ENCODE assay signal across 8 cellular contexts in genomic region chr15:88450125-88450798, GRCh38. TPM values are rescaled to one million over a fixed set of nuclear protein-coding genes. Genes with fewer than 3 reads are reported as not detected.
DNase-seq lines count a peak whose midpoint lies in the region; ATAC-seq and TF ChIP-seq lines count a peak whose summit lies in the region.

No MANE protein-coding gene starts in this region.

- H3K4me3 ChIP-seq in OCI-LY1 (ENCODE audit: low read depth, low read length, poor library complexity, severe bottlenecking) (no peak overlapping the region), parathyroid adenoma (ENCODE audit: low read depth, low read length) (no peak overlapping the region), gastroesophageal sphincter (no peak overlapping the region)

- ATAC-seq in HG03432 (IDR thresholded peaks at IDR 0.05; ENCODE audit: unreplicated experiment) (peak; percentile 64), foreskin keratinocyte (peak; percentile 65), gastroesophageal sphincter (no peak)

- DNase-seq in SIG-M5 treated with dmso at 0.1 percent for 504 hours (lab: John Stamatoyannopoulos, UW; ENCODE audit: unreplicated experiment) (peak; percentile 45), SIG-M5 (lab: John Stamatoyannopoulos, UW) (no peak), foreskin keratinocyte (peak in 1 of 2 donors; percentile 33)
- DNase-seq in activated T-cell treated with anti-CD3 and anti-CD28 coated beads, Interleukin-2, amount 50 U/mL, for 48 hours: peak; percentile 87 to 91

- H2AFZ ChIP-seq in OCI-LY1 (ENCODE audit: low read length) (no peak overlapping the region), parathyroid adenoma (no peak overlapping the region)

- H3K9me3 ChIP-seq in OCI-LY1 (ENCODE audit: low read length) (no peaks in the 10 kb centered on the region), parathyroid adenoma (ENCODE audit: control insufficient read depth, low read length) (no peaks in the 10 kb centered on the region), gastroesophageal sphincter (no peaks in the 10 kb centered on the region)

- no peaks in the 10 kb centered on the region for H4K20me1 ChIP-seq in OCI-LY1 (ENCODE audit: insufficient read depth, low read length)

- H3K79me2 ChIP-seq in OCI-LY1 (ENCODE audit: insufficient read depth, low read length): no peaks in the 10 kb centered on the region
- no peaks in the 10 kb centered on the region for H3K79me2 ChIP-seq in parathyroid adenoma

- H3K9ac ChIP-seq in OCI-LY1 (ENCODE audit: low read length): no peak overlapping the region
- no peak overlapping the region for H3K9ac ChIP-seq in parathyroid adenoma

- H3K4me1 ChIP-seq in OCI-LY1 (ENCODE audit: insufficient read depth, low read length, severe bottlenecking) (peaks cover 3% of the 10 kb centered on the region), foreskin keratinocyte (no peaks in the 10 kb centered on the region), parathyroid adenoma (no peaks in the 10 kb centered on the region), gastroesophageal sphincter (peaks cover 0 to 9% (median 0%) of the 10 kb centered on the region in 3 donors)

- TF ChIP-seq EP300 in gastroesophageal sphincter (IDR thresholded peaks at IDR 0.05): no peak

- no peak for TF ChIP-seq POLR2A in gastroesophageal sphincter (IDR thresholded peaks at IDR 0.05)

- H3K9me2 ChIP-seq in OCI-LY1 (ENCODE audit: low read depth, low read length): no peaks in the 10 kb centered on the region

- no peaks in the 10 kb centered on the region for H3K36me3 ChIP-seq in OCI-LY1 (ENCODE audit: insufficient read depth, low read length)
- H3K36me3 ChIP-seq in parathyroid adenoma (ENCODE audit: control insufficient read depth, insufficient read depth, low read length): no peaks in the 10 kb centered on the region
- H3K36me3 ChIP-seq in gastroesophageal sphincter: no peaks in the 10 kb centered on the region

- H3K27me3 ChIP-seq in OCI-LY1 (ENCODE audit: insufficient read depth, low read length): no peaks in the 10 kb centered on the region
- H3K27me3 ChIP-seq in foreskin keratinocyte: no peaks in the 10 kb centered on the region
- no peaks in the 10 kb centered on the region for H3K27me3 ChIP-seq in parathyroid adenoma (ENCODE audit: control insufficient read depth, insufficient read depth, low read length)
- peaks cover 13% of the 10 kb centered on the region for H3K27me3 ChIP-seq in gastroesophageal sphincter

- H3K27ac ChIP-seq in OCI-LY1 (ENCODE audit: low read depth, low read length, poor library complexity, severe bottlenecking) (no peak overlapping the region), foreskin keratinocyte (no peak overlapping the region), parathyroid adenoma (no peak overlapping the region), gastroesophageal sphincter (no peak overlapping the region)

- WGBS in gastroesophageal sphincter (ENCODE audit: low coverage in 1 of 2), 2 donors: 11 to 33% methylated on average over 1 of the region's 12 CpGs

- TF ChIP-seq CTCF in OCI-LY1 (IDR thresholded peaks at IDR 0.05; ENCODE audit: low read length): peak; percentile 96
- peak; percentile 83 for TF ChIP-seq CTCF in foreskin keratinocyte (conservative IDR thresholded peaks at IDR 0.05)
- peak; percentile 12 for TF ChIP-seq CTCF in parathyroid adenoma (IDR thresholded peaks at IDR 0.05)
- peak in 2 of 4 experiments; percentile 25 to 44 for TF ChIP-seq CTCF in gastroesophageal sphincter (IDR thresholded peaks at IDR 0.05)

- H3F3A ChIP-seq in OCI-LY1 (ENCODE audit: insufficient read depth, low read length): no peaks in the 10 kb centered on the region

- H3K4me2 ChIP-seq in OCI-LY1 (ENCODE audit: low read length) (no peak overlapping the region), parathyroid adenoma (ENCODE audit: low read length) (no peak overlapping the region)

RNA-seq across cellular contexts. Expression of gene MRPL46, which starts 16.9 kb away (rescaled TPM):
- total RNA-seq in foreskin keratinocyte (32.4 and 34.2 TPM in 2 replicates), gastroesophageal sphincter (10 to 100 TPM; 22.6 to 26.9 (median 22.9) TPM)
- 42.1 and 44.4 TPM in 2 replicates for polyA plus RNA-seq in foreskin keratinocyte

RNA-seq across cellular contexts. Expression of gene MRPS11, which starts 17.2 kb away (rescaled TPM):
- 62.8 and 64.8 TPM in 2 replicates for total RNA-seq in foreskin keratinocyte
- polyA plus RNA-seq in foreskin keratinocyte: 84.6 and 86.9 TPM in 2 replicates
- total RNA-seq in gastroesophageal sphincter: 10 to 100 TPM; 19.5 to 27.5 (median 25.7) TPM
